8 cellular contexts compared by ENCODE assay signal in genomic region chr11:94926698-94927237, GRCh38. TPM values are rescaled to one million over a fixed set of nuclear protein-coding genes. Genes with fewer than 3 reads are reported as not detected.
A peak's percentile ranks its signal among the peaks of the same experiment; 100 is the strongest.
DNase-seq lines count a peak whose midpoint lies in the region; ATAC-seq and TF ChIP-seq lines count a peak whose summit lies in the region.

No MANE protein-coding gene starts in this region.

- H3K79me2 ChIP-seq in PC-3 (ENCODE audit: low read length) = no peaks in the 10 kb centered on the region

- no peaks in the 10 kb centered on the region for H4K20me1 ChIP-seq in PC-3 (ENCODE audit: low read length)

- TF ChIP-seq CTCF in AG04450 (IDR thresholded peaks at IDR 0.05; ENCODE audit: low read depth, low read length) (no peak), PC-3 (conservative IDR thresholded peaks at IDR 0.05; ENCODE audit: low read depth, low read length) (no peak), fibroblast of pulmonary artery (IDR thresholded peaks at IDR 0.05; ENCODE audit: low read length, missing control alignments) (no peak), GM20000 (IDR thresholded peaks at IDR 0.05; ENCODE audit: extremely low read depth, missing control alignments) (no peak)

- H3K4me1 ChIP-seq in PC-3 (ENCODE audit: insufficient read depth, low read length) = no peaks in the 10 kb centered on the region

- TF ChIP-seq POLR2A in erythroblast (IDR thresholded peaks at IDR 0.05; ENCODE audit: low read length) = no peak

- H3K9me3 ChIP-seq in AG04450 (ENCODE audit: control insufficient read depth, insufficient read depth, low read length) (no peaks in the 10 kb centered on the region), PC-3 (ENCODE audit: low read length) (no peaks in the 10 kb centered on the region)

- no peaks in the 10 kb centered on the region for H3K36me3 ChIP-seq in PC-3 (ENCODE audit: low read depth, low read length)

- ATAC-seq in PC-3 (no peak; the same call in 1 of the 2 replicates), HG03442 (IDR thresholded peaks at IDR 0.05; ENCODE audit: unreplicated experiment) (no peak), GM19463 (IDR thresholded peaks at IDR 0.05; ENCODE audit: unreplicated experiment) (no peak)

- no peaks in the 10 kb centered on the region for H3F3A ChIP-seq in PC-3 (ENCODE audit: low read length, unreplicated experiment)

- H2AFZ ChIP-seq in PC-3 (ENCODE audit: low read length) = no peak overlapping the region

- intact Hi-C loops in PC-3 (cut with micrococcal nuclease) = no loop called here

- H3K4me3 ChIP-seq in AG04450 (ENCODE audit: low read depth, low read length) = no peak overlapping the region
- H3K4me3 ChIP-seq in PC-3 (ENCODE audit: low read length) = no peak overlapping the region
- no peak overlapping the region for H3K4me3 ChIP-seq in fibroblast of pulmonary artery (replicated peaks; ENCODE audit: low read depth, low read length)

- H3K27ac ChIP-seq in AG04450 (ENCODE audit: low read depth, low read length) (peak overlapping the region; percentile 92), PC-3 (ENCODE audit: low read length) (no peak overlapping the region)

- H3K4me2 ChIP-seq in PC-3 (ENCODE audit: low read length) = no peak overlapping the region

- CTCF ChIA-PET in AG04450 (lab: Charles Lee) (interaction anchor here (0.6 to 2.0 kb wide), 6 partner anchors 15 to 1498 kb away, joined by 3 to 6 read pairs (median 4); no protein-coding TSS in a partner anchor), PC-3 (lab: Charles Lee) (no interaction called here)

- DNase-seq in AG04450 (ENCODE audit: low read depth, low spot score) (peak; percentile 77), PC-3 (peak; percentile 12), fibroblast of pulmonary artery (ENCODE audit: low read depth) (peak; percentile 98), non-pigmented ciliary epithelial cell (ENCODE audit: low read depth) (peak; percentile 68), erythroblast (lab: John Stamatoyannopoulos, UW) (no peak), GM20000 (ENCODE audit: low spot score) (no peak)

- H3K27me3 ChIP-seq in AG04450 (ENCODE audit: control insufficient read depth, insufficient read depth, low read length) = no peaks in the 10 kb centered on the region
- no peaks in the 10 kb centered on the region for H3K27me3 ChIP-seq in PC-3 (ENCODE audit: low read length)

- no TSS peak for BruUV-seq in PC-3 (replicated peaks; lab: Mats Ljungman, UMichigan)

- H3K9ac ChIP-seq in PC-3 (ENCODE audit: low read length) = no peak overlapping the region

- H3K9me2 ChIP-seq in PC-3 (replicated peaks; ENCODE audit: low read length) = no peaks in the 10 kb centered on the region

- POLR2A ChIA-PET in AG04450 (lab: Yijun Ruan, JAX) (interaction anchor here (0.6 to 1.5 kb wide), 7 partner anchors 12 to 726 kb away, joined by 3 to 5 read pairs (median 4); partner anchors contain the start of genes CWC15 and KDM4D), PC-3 (lab: Charles Lee; ENCODE audit: unreplicated experiment) (interaction anchor here (0.6 kb wide), 1 partner anchor 404 kb away, joined by 5 read pairs; no protein-coding TSS in a partner anchor)

RNA-seq across cellular contexts. Expression of gene CWC15, which starts 46.6 kb away (rescaled TPM):
- polyA plus RNA-seq in AG04450 (2011; rRNA removed) = 51.0 and 61.9 TPM in 2 replicates
- polyA minus RNA-seq in AG04450 (2011; rRNA and poly(A)+ RNA removed) = 20.0 and 27.2 TPM in 2 replicates
- 56.9 and 63.5 TPM in 2 replicates for total RNA-seq in PC-3 (2014; rRNA removed)

RNA-seq across cellular contexts. Expression of gene KDM4D, which starts 46.7 kb away (rescaled TPM):
- 0.62 and 0.68 TPM in 2 replicates for polyA plus RNA-seq in AG04450 (2011; rRNA removed)
- polyA minus RNA-seq in AG04450 (2011; rRNA and poly(A)+ RNA removed) = 0.74 and 1.7 TPM in 2 replicates
- total RNA-seq in PC-3 (2014; rRNA removed) = 2.7 and 4.1 TPM in 2 replicates

Comparison
In these comparisons a context has a peak if more than half of its experiments do, and no peak if none do; other contexts are left out.
1. DNase-seq: peak in AG04450 (single experiment), PC-3 (single experiment), fibroblast of pulmonary artery (single experiment) and non-pigmented ciliary epithelial cell (single experiment); none in erythroblast (0 of 2) and GM20000 (single experiment).